Comparison of ENCODE assay signal across 8 cellular contexts in genomic region chr19:53103141-53103902, GRCh38. TPM values are rescaled to one million over a fixed set of nuclear protein-coding genes. Genes with fewer than 3 reads are reported as not detected.
A peak's percentile ranks its signal among the peaks of the same experiment; 100 is the strongest.
DNase-seq lines count a peak whose midpoint lies in the region; ATAC-seq and TF ChIP-seq lines count a peak whose summit lies in the region.

Gene ZNF160, minus strand, starts transcription at chr19:53103422. Its CDS starts 17,146 bp downstream, at chr19:53086276.

- H3K36me3 ChIP-seq in colonic mucosa, result no peaks in the 10 kb centered on the region

- peak; percentile 95 for ATAC-seq in HG03432 (IDR thresholded peaks at IDR 0.05; ENCODE audit: unreplicated experiment)

- H3K4me1 ChIP-seq in colonic mucosa, result peaks cover 9% of the 10 kb centered on the region

- no peaks in the 10 kb centered on the region for H3K27me3 ChIP-seq in colonic mucosa

- peak; percentile 89 for DNase-seq in AML-193 (lab: John Stamatoyannopoulos, UW)
- peak; percentile 97 to 98 for DNase-seq in NCI-H524 (lab: John Stamatoyannopoulos, UW)
- DNase-seq in activated CD4-positive, alpha-beta T cell treated with anti-CD3 and anti-CD28 coated beads for 48 hours, result peak; percentile 99
- DNase-seq in colonic mucosa, result peak; percentile 99
- peak; percentile 97 for DNase-seq in kidney tubule cell (ENCODE audit: low spot score)
- peak; percentile 95 to 99 (median 99) for DNase-seq in stimulated activated CD4-positive, alpha-beta T cell treated with anti-CD3 and anti-CD28 coated beads, Interleukin-1b, Interleukin-23, amount 100 ng/mL, for 24 hours (ENCODE audit: low read depth in 4 of 4, low spot score in 1 of 4)

- peak within 1 kb of the TSS; percentile 67 for H3K4me3 ChIP-seq in colonic mucosa

- H3K27ac ChIP-seq in colonic mucosa, result peak within 1 kb of the TSS; percentile 87

- peak within 1 kb of the TSS; percentile 86 to 93 for H3K9ac ChIP-seq in colonic mucosa (ENCODE audit: low read depth in 2 of 2, low read length in 2 of 2)

- no peak for TF ChIP-seq CTCF in colonic mucosa (IDR thresholded peaks at IDR 0.05)

- intact Hi-C loops in colonic mucosa (cut with DNase I), result loop anchor here (5.0 kb wide), 1 partner anchor 89 kb away; the partner anchor contains the start of gene ZNF665

- TF ChIP-seq POLR2A in GM19099 (IDR thresholded peaks at IDR 0.05; ENCODE audit: extremely low read depth, insufficient read length, low read depth), result peak; percentile 94

- no peaks in the 10 kb centered on the region for H3K9me3 ChIP-seq in colonic mucosa

RNA-seq across cellular contexts. Expression of gene ZNF160, which starts in this region (rescaled TPM):
- 10 to 100 TPM; 15.5 to 20.9 TPM for total RNA-seq in colonic mucosa

Comparison
In these comparisons a context has a peak if more than half of its experiments do, and no peak if none do; other contexts are left out.
1. Peak in every context shown above with its lines: DNase-seq, ATAC-seq, H3K4me3 ChIP-seq and H3K27ac ChIP-seq.